Comparison of ENCODE assay signal across 9 cellular contexts in genomic region chr14:76546426-76547221, GRCh38.
A peak's percentile ranks its signal among the peaks of the same experiment; 100 is the strongest.
DNase-seq lines count a peak whose midpoint lies in the region; ATAC-seq, FAIRE-seq and TF ChIP-seq lines count a peak whose summit lies in the region.
"Had no signal": no experiment of that assay in that cellular context is flagged by ENCODE, and none has a peak within 500 bp of the region (broad histone marks: within the 10 kb centered on the region; RNA-seq: fewer than 3 reads in every experiment).

No MANE protein-coding gene starts in this region.

- no peak for ATAC-seq in HG03159 (IDR thresholded peaks at IDR 0.05; ENCODE audit: unreplicated experiment)

- FAIRE-seq in small intestine (lab: Jason Lieb, UNC): no peak

- H3K27me3 ChIP-seq in small intestine (ENCODE audit: control insufficient read depth in 2 of 2, insufficient read depth in 2 of 2, low read length in 2 of 2): no peaks in the 10 kb centered on the region

- WGBS in small intestine, 3 donors: 54 to 57% (median 55%) methylated on average over 10 of the region's 10 CpGs

- DNase-seq in AML-193 (lab: John Stamatoyannopoulos, UW): peak; percentile 13 to 29
- peak; percentile 29 to 81 for DNase-seq in NCI-H526 (lab: John Stamatoyannopoulos, UW)
- peak; percentile 80 for DNase-seq in ecto neural progenitor cell (ENCODE audit: low spot score)
- DNase-seq in small intestine: peak; percentile 8
- no peak for DNase-seq in occipital lobe (lab: John Stamatoyannopoulos, UW)
- no peak for DNase-seq in hepatic stellate cell (ENCODE audit: low spot score)

- no peaks in the 10 kb centered on the region for H3K9me3 ChIP-seq in small intestine (ENCODE audit: control insufficient read depth, low read depth)
- H3K9me3 ChIP-seq: thoracic aorta had no signal

- no peaks in the 10 kb centered on the region for H3K4me1 ChIP-seq in small intestine (ENCODE audit: control insufficient read depth in 2 of 2, insufficient read depth in 1 of 2, low read depth in 1 of 2, low read length in 1 of 2)

- H3K36me3 ChIP-seq in small intestine (ENCODE audit: control insufficient read depth in 2 of 2, insufficient read depth in 2 of 2, low read length in 2 of 2): no peaks in the 10 kb centered on the region
- H3K36me3 ChIP-seq: thoracic aorta had no signal

- H3K4me3 ChIP-seq in small intestine (ENCODE audit: low read depth in 1 of 2, low read length in 2 of 2): no peak overlapping the region
- H3K4me3 ChIP-seq: thoracic aorta had no signal

- H3K27ac ChIP-seq in small intestine (ENCODE audit: low read depth in 1 of 2, low read length in 1 of 2): no peak overlapping the region
- H3K27ac ChIP-seq: thoracic aorta had no signal

- peak; percentile 78 for TF ChIP-seq CTCF in GM12873 (IDR thresholded peaks at IDR 0.05; ENCODE audit: insufficient read depth, low read depth, low read length, missing control alignments)

Comparison
In these comparisons a context has a peak if more than half of its experiments do, and no peak if none do; other contexts are left out.
1. DNase-seq: peak in AML-193 (2 of 2), NCI-H526 (2 of 2), ecto neural progenitor cell (single experiment) and small intestine (single experiment); none in occipital lobe (single experiment) and hepatic stellate cell (single experiment).